Comparison of ENCODE assay signal across 12 cellular contexts in the genomic region with DNA sequence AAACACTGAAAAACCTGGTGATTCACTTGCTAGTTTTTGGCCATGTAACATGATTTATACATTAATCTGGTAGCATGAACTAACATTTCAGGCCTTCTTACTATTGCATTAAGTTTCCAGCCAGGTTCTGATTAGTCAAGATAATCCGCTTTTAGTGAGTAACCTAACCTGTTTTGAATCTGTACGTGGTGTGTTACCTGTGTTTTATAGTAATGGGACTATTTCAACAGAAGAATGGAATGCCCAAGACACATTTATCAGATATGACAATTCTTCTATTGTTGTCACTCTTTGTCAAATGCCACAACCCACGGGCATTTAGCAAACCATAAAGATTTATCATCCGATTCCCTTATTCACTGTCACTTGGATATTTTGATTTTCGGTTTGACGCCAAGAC.
"Had no signal": no experiment of that assay in that cellular context is flagged by ENCODE, and none has a peak within 500 bp of the region (broad histone marks: within the 10 kb centered on the region; RNA-seq: fewer than 3 reads in every experiment).

No MANE protein-coding gene starts in this region.

- H3K4me1 Mint-ChIP-seq: activated naive CD4-positive, alpha-beta T cell treated with anti-CD3 and anti-CD28 coated beads, Interleukin-2, amount 10 ng/mL, durations not matched to agents 7 days and 5 days; activated T-helper 17 cell treated with anti-CD3 and anti-CD28 coated beads, Interleukin-2, amount 50 U/mL, for 72 hours; immature natural killer cell had no signal

- ATAC-seq: activated T-helper 17 cell treated with anti-CD3 and anti-CD28 coated beads, Interleukin-2, amount 50 U/mL, for 72 hours had no signal

- H3K27me3 Mint-ChIP-seq: activated naive CD4-positive, alpha-beta T cell treated with anti-CD3 and anti-CD28 coated beads, Interleukin-2, amount 10 ng/mL, durations not matched to agents 7 days and 5 days had no signal

- H3K4me3 Mint-ChIP-seq: activated naive CD4-positive, alpha-beta T cell treated with anti-CD3 and anti-CD28 coated beads, Interleukin-2, amount 10 ng/mL, durations not matched to agents 7 days and 5 days; activated T-helper 17 cell treated with anti-CD3 and anti-CD28 coated beads, Interleukin-2, amount 50 U/mL, for 72 hours; immature natural killer cell had no signal

- DNase-seq: activated CD4-positive, alpha-beta T cell treated with anti-CD3 and anti-CD28 coated beads, Interleukin-2, amount 50 U/mL, for 1 hour; activated naive CD4-positive, alpha-beta T cell treated with anti-CD3 and anti-CD28 coated beads, Interleukin-2, amount 10 ng/mL, durations not matched to agents 7 days and 5 days; activated T-cell treated with anti-CD3 and anti-CD28 coated beads for 4 hours; central memory CD4-positive, alpha-beta T cell; effector CD4-positive, alpha-beta T cell; immature natural killer cell; mesendoderm; pancreas; T-helper 1 cell had no signal

- H3K27ac ChIP-seq: coronary artery, pancreas had no signal

- H3K36me3 Mint-ChIP-seq: activated naive CD4-positive, alpha-beta T cell treated with anti-CD3 and anti-CD28 coated beads, Interleukin-2, amount 10 ng/mL, durations not matched to agents 7 days and 5 days; immature natural killer cell had no signal

- H3K27ac Mint-ChIP-seq: activated naive CD4-positive, alpha-beta T cell treated with anti-CD3 and anti-CD28 coated beads, Interleukin-2, amount 10 ng/mL, durations not matched to agents 7 days and 5 days; activated T-helper 17 cell treated with anti-CD3 and anti-CD28 coated beads, Interleukin-2, amount 50 U/mL, for 72 hours; immature natural killer cell had no signal

- H3K9me3 Mint-ChIP-seq: activated naive CD4-positive, alpha-beta T cell treated with anti-CD3 and anti-CD28 coated beads, Interleukin-2, amount 10 ng/mL, durations not matched to agents 7 days and 5 days; activated T-helper 17 cell treated with anti-CD3 and anti-CD28 coated beads, Interleukin-2, amount 50 U/mL, for 72 hours had no signal

- H3K4me1 ChIP-seq: pancreas had no signal

- H3K4me3 ChIP-seq: coronary artery, pancreas, skin epidermis had no signal

- H3K36me3 ChIP-seq: pancreas had no signal

- H3K27me3 ChIP-seq: pancreas had no signal

- H3K9me3 ChIP-seq: pancreas had no signal
